ENCODE assay signal across 9 cellular contexts in genomic region chr6:11263185-11263817, GRCh38. TPM values are rescaled to one million over a fixed set of nuclear protein-coding genes. Genes with fewer than 3 reads are reported as not detected.
A peak's percentile ranks its signal among the peaks of the same experiment; 100 is the strongest.
DNase-seq lines count a peak whose midpoint lies in the region; ATAC-seq and TF ChIP-seq lines count a peak whose summit lies in the region.
"Had no signal": no experiment of that assay in that cellular context is flagged by ENCODE, and none has a peak within 500 bp of the region (broad histone marks: within the 10 kb centered on the region; RNA-seq: fewer than 3 reads in every experiment).

No MANE protein-coding gene starts in this region.

- H3K4me2 ChIP-seq in skeletal muscle satellite cell (ENCODE audit: low read length), result peak overlapping the region; percentile 73

- H3K4me3 ChIP-seq in adrenal gland (no peak overlapping the region), skeletal muscle satellite cell (ENCODE audit: low read length) (no peak overlapping the region)

- H3K4me1 ChIP-seq in adrenal gland (replicated peaks in 1 of 2) (peaks cover 6 to 15% of the 10 kb centered on the region in 2 donors), skeletal muscle satellite cell (ENCODE audit: control insufficient read depth, insufficient read depth, low read length) (peaks cover 8% of the 10 kb centered on the region)

- H3K9me3 ChIP-seq in adrenal gland (replicated peaks in 1 of 3) (no peaks in the 10 kb centered on the region), skeletal muscle satellite cell (replicated peaks; ENCODE audit: low read length) (no peaks in the 10 kb centered on the region)

- H3K36me3 ChIP-seq in adrenal gland (replicated peaks in 1 of 2), result no peaks in the 10 kb centered on the region
- no peaks in the 10 kb centered on the region for H3K36me3 ChIP-seq in skeletal muscle satellite cell (ENCODE audit: insufficient read depth, low read length)

- TF ChIP-seq POLR2A in adrenal gland (IDR thresholded peaks at IDR 0.05), result no peak

- no peak overlapping the region for H3K4me3 Mint-ChIP-seq in activated naive CD4-positive, alpha-beta T cell treated with anti-CD3 and anti-CD28 coated beads for 36 hours
- H3K4me3 Mint-ChIP-seq: T-helper 1 cell treated with Interleukin-12 subunit alpha and Interleukin-12 subunit beta and Interleukin-4 antibody, amounts not matched to agents 30 μg/mL and 1 μg/mL, for 36 hours had no signal

- WGBS in adrenal gland, 4 donors, result 32 to 45% (median 42%) methylated on average over 5 of the region's 5 CpGs

- H3K27ac Mint-ChIP-seq in activated naive CD4-positive, alpha-beta T cell treated with anti-CD3 and anti-CD28 coated beads for 36 hours, result no peak overlapping the region
- H3K27ac Mint-ChIP-seq: T-helper 1 cell treated with Interleukin-12 subunit alpha and Interleukin-12 subunit beta and Interleukin-4 antibody, amounts not matched to agents 30 μg/mL and 1 μg/mL, for 36 hours had no signal

- intact Hi-C loops in adrenal gland (cut with DNase I), result no loop called here
- intact Hi-C loops in activated naive CD4-positive, alpha-beta T cell treated with anti-CD3 and anti-CD28 coated beads for 36 hours (cut with micrococcal nuclease), result loop anchor here (2.0 kb wide), 1 partner anchor 14 kb away; no protein-coding TSS in a partner anchor

- no peaks in the 10 kb centered on the region for H3K9me3 Mint-ChIP-seq in activated naive CD4-positive, alpha-beta T cell treated with anti-CD3 and anti-CD28 coated beads for 36 hours
- H3K9me3 Mint-ChIP-seq: T-helper 1 cell treated with Interleukin-12 subunit alpha and Interleukin-12 subunit beta and Interleukin-4 antibody, amounts not matched to agents 30 μg/mL and 1 μg/mL, for 36 hours had no signal

- CTCF ChIA-PET in activated naive CD4-positive, alpha-beta T cell treated with anti-CD3 and anti-CD28 coated beads for 36 hours (lab: Charles Lee), result interaction anchor here (1.0 to 1.1 kb wide), 2 partner anchors 138 to 233 kb away, joined by 3 to 4 read pairs; no protein-coding TSS in a partner anchor

- H3K4me1 Mint-ChIP-seq in activated naive CD4-positive, alpha-beta T cell treated with anti-CD3 and anti-CD28 coated beads for 36 hours (ENCODE audit: low read depth), result peaks cover 31% of the 10 kb centered on the region

- DNase-seq in HCEC 1CT, result peak; percentile 85
- peak in 6 of 7 donors; percentile 42 to 84 (median 64) for DNase-seq in adrenal gland
- peak; percentile 46 for DNase-seq in iPS-NIHi11 (ENCODE audit: low spot score)
- DNase-seq in activated CD8-positive, alpha-beta memory T cell treated with anti-CD3 and anti-CD28 coated beads, Interleukin-2, amount 50 U/mL, for 48 hours, result no peak
- DNase-seq in activated naive CD4-positive, alpha-beta T cell treated with anti-CD3 and anti-CD28 coated beads for 36 hours, result no peak

- H3K27ac ChIP-seq in adrenal gland, result peak overlapping the region in 4 of 5 donors; percentile 4 to 77 (median 47)

- H3K27me3 Mint-ChIP-seq in activated naive CD4-positive, alpha-beta T cell treated with anti-CD3 and anti-CD28 coated beads for 36 hours (ENCODE audit: low read depth), result no peaks in the 10 kb centered on the region

- peak overlapping the region; percentile 50 for H3K9ac ChIP-seq in skeletal muscle satellite cell (ENCODE audit: low read depth, low read length)

- TF ChIP-seq CTCF in adrenal gland (IDR thresholded peaks at IDR 0.05), result no peak

- H3K27me3 ChIP-seq in adrenal gland, result no peaks in the 10 kb centered on the region
- H3K27me3 ChIP-seq in skeletal muscle satellite cell (ENCODE audit: control insufficient read depth, insufficient read depth, low read length), result no peaks in the 10 kb centered on the region

- H3K36me3 Mint-ChIP-seq in activated naive CD4-positive, alpha-beta T cell treated with anti-CD3 and anti-CD28 coated beads for 36 hours (ENCODE audit: low read depth), result peaks cover 6% of the 10 kb centered on the region

- ATAC-seq in GM21619 (IDR thresholded peaks at IDR 0.05; ENCODE audit: unreplicated experiment) (no peak), GM18873 (IDR thresholded peaks at IDR 0.05; ENCODE audit: low FRiP score, unreplicated experiment) (no peak)

RNA-seq across cellular contexts. Expression of gene NEDD9, which starts 30.8 kb away (rescaled TPM):
- total RNA-seq in adrenal gland, result 10 to 100 TPM in 7 of 8 donors, 1 to 10 TPM in 1; 6.6 to 47.9 (median 19.7) TPM
- 10 to 100 TPM in 1 of 3 donors, 1 to 10 TPM in 2; 8.0 to 14.7 (median 8.6) TPM for polyA plus RNA-seq in adrenal gland
- total RNA-seq in skeletal muscle satellite cell (2012; rRNA removed), result 0.22 and 0.25 TPM in 2 replicates
- 10 to 100 TPM; 17.5 to 18.8 TPM for total RNA-seq in activated naive CD4-positive, alpha-beta T cell treated with anti-CD3 and anti-CD28 coated beads for 36 hours

Comparison
In these comparisons a context has a peak if more than half of its experiments do, and no peak if none do; other contexts are left out.
1. DNase-seq: peak in HCEC 1CT (single experiment), adrenal gland (6 of 7) and iPS-NIHi11 (single experiment); none in activated CD8-positive, alpha-beta memory T cell treated with anti-CD3 and anti-CD28 coated beads, Interleukin-2, amount 50 U/mL, for 48 hours (single experiment) and activated naive CD4-positive, alpha-beta T cell treated with anti-CD3 and anti-CD28 coated beads for 36 hours (single experiment).